20 cellular contexts compared by ENCODE assay signal in the genomic region with DNA sequence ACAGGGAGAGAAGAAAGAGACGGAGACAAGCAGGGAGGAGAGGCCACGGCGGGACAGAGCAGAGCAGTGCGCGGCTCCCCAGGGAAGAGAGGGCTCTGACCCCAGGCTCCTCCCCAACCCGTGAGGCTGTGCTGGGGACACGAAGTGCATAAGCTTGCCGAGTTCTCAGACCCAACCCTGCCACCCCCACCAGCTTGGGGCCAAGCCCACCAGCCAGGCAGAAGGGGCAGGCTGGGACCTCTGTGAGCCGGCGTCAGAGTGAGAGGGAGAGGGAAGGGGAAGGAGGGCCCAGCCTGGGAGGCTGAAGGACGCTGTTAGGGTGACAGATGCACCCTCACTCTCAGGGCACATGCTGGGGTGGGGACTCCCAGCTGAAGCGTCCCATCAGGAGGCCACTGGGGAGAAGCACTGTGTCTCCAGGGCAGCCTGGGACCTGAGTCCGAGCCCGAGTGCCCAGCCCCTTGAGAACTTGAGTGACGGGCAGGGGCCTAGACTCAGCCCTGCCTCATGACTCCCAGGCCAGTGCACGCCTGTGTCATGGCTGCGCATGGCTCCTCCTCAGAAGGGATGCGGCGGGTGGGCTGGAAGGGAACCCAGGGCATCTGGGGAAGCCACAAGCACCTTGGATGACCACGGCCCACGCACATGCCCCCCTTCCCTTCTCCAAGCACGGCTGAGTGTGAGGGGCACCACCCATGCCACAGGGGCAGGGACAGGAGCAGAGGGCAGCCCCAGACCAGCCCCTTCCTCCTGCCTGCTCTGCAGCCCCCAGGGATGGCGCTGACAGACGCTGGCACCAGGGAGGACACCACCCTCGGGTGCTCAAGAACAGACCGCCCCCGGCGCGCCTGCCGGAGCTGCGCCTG.
"Had no signal": no experiment of that assay in that cellular context is flagged by ENCODE, and none has a peak within 500 bp of the region (broad histone marks: within the 10 kb centered on the region; RNA-seq: fewer than 3 reads in every experiment).

No MANE protein-coding gene starts in this region.

- H3K27me3 ChIP-seq: thyroid gland had no signal

- H3K9me3 ChIP-seq: thyroid gland had no signal

- H3K4me3 Mint-ChIP-seq: activated B cell treated with CpG ODN at 0.5 μM for 24 hours; activated T-cell treated with anti-CD3 and anti-CD28 coated beads, Interleukin-2, amount 50 U/mL, for 72 hours; nephron; stimulated activated naive CD8-positive, alpha-beta T cell treated with anti-CD3 and anti-CD28 coated beads, Interleukin-15, Interleukin-2, amounts not matched to agents 100 ng/mL and 50 ng/mL, for 24 hours; T-helper 2 cell treated with Interferon-gamma antibody and Interleukin-4, amounts not matched to agents 5 μg/mL and 100 μg/mL, for 36 hours had no signal

- H3K4me3 ChIP-seq: thyroid gland had no signal

- H2AFZ ChIP-seq: parathyroid adenoma had no signal

- ATAC-seq: activated naive CD4-positive, alpha-beta T cell treated with anti-CD3 and anti-CD28 coated beads, Interleukin-2, amount 50 U/mL, for 72 hours; activated T-cell treated with anti-CD3 and anti-CD28 coated beads, Interleukin-2, amount 50 U/mL, for 72 hours; right cardiac atrium had no signal

- H3K27ac ChIP-seq: parathyroid adenoma, thyroid gland had no signal

- H3K9me3 Mint-ChIP-seq: activated B cell treated with CpG ODN at 0.5 μM for 24 hours; activated naive CD4-positive, alpha-beta T cell treated with anti-CD3 and anti-CD28 coated beads, Interleukin-2, amount 50 U/mL, for 72 hours; activated T-cell treated with anti-CD3 and anti-CD28 coated beads, Interleukin-2, amount 50 U/mL, for 72 hours; nephron; stimulated activated naive CD8-positive, alpha-beta T cell treated with anti-CD3 and anti-CD28 coated beads, Interleukin-15, Interleukin-2, amounts not matched to agents 100 ng/mL and 50 ng/mL, for 24 hours; T-helper 2 cell treated with Interferon-gamma antibody and Interleukin-4, amounts not matched to agents 5 μg/mL and 100 μg/mL, for 36 hours had no signal

- DNase-seq: activated B cell treated with CpG ODN at 0.5 μM for 24 hours; activated CD4-positive, alpha-beta T cell treated with anti-CD3 and anti-CD28 coated beads, Interleukin-2, amount 50 U/mL, for 1 hour; activated naive CD4-positive, alpha-beta T cell; activated T-cell treated with anti-CD3 and anti-CD28 coated beads, Interleukin-2, amount 50 U/mL, for 72 hours; effector memory CD4-positive, alpha-beta T cell; mammary epithelial cell; right cardiac atrium; stimulated activated CD4-positive, alpha-beta T cell treated with anti-CD3 and anti-CD28 coated beads, Interleukin-2, amount 100 ng/mL, for 48 hours; substantia nigra; T-helper 1 cell had no signal

- H3K79me2 ChIP-seq: parathyroid adenoma had no signal

- H3K9ac ChIP-seq: parathyroid adenoma had no signal

- H3K4me1 Mint-ChIP-seq: activated B cell treated with CpG ODN at 0.5 μM for 24 hours, nephron had no signal

- H3K27me3 Mint-ChIP-seq: activated B cell treated with CpG ODN at 0.5 μM for 24 hours; stimulated activated naive CD8-positive, alpha-beta T cell treated with anti-CD3 and anti-CD28 coated beads, Interleukin-15, Interleukin-2, amounts not matched to agents 100 ng/mL and 50 ng/mL, for 24 hours had no signal

- H3K4me1 ChIP-seq: parathyroid adenoma had no signal

- H3K36me3 Mint-ChIP-seq: activated naive CD4-positive, alpha-beta T cell treated with anti-CD3 and anti-CD28 coated beads, Interleukin-2, amount 50 U/mL, for 72 hours had no signal

- FAIRE-seq: bronchial epithelial cell, colon, frontal cortex, islet of Langerhans had no signal

- H3K27ac Mint-ChIP-seq: activated B cell treated with CpG ODN at 0.5 μM for 24 hours; activated T-cell treated with anti-CD3 and anti-CD28 coated beads, Interleukin-2, amount 50 U/mL, for 72 hours; nephron; stimulated activated naive CD8-positive, alpha-beta T cell treated with anti-CD3 and anti-CD28 coated beads, Interleukin-15, Interleukin-2, amounts not matched to agents 100 ng/mL and 50 ng/mL, for 24 hours; T-helper 2 cell treated with Interferon-gamma antibody and Interleukin-4, amounts not matched to agents 5 μg/mL and 100 μg/mL, for 36 hours had no signal
